In genomic region chr15:72740202-72740601, GRCh38 we compare ENCODE assay signal across 11 cellular contexts. TPM values are rescaled to one million over a fixed set of nuclear protein-coding genes. Genes with fewer than 3 reads are reported as not detected.
DNase-seq lines count a peak whose midpoint lies in the region; ATAC-seq and TF ChIP-seq lines count a peak whose summit lies in the region.
"Had no signal": no experiment of that assay in that cellular context is flagged by ENCODE, and none has a peak within 500 bp of the region (broad histone marks: within the 10 kb centered on the region; RNA-seq: fewer than 3 reads in every experiment).

No MANE protein-coding gene starts in this region.

- no peaks in the 10 kb centered on the region for H4K20me1 ChIP-seq in MM.1S (ENCODE audit: insufficient read depth, low read length)

- H3K4me1 ChIP-seq in MM.1S (ENCODE audit: low read length), result peaks cover 51% of the 10 kb centered on the region
- no peaks in the 10 kb centered on the region for H3K4me1 ChIP-seq in psoas muscle

- H3K27me3 ChIP-seq in MM.1S (replicated peaks; ENCODE audit: insufficient read depth, low read length) (no peaks in the 10 kb centered on the region), psoas muscle (ENCODE audit: insufficient read depth in 3 of 3, low read length in 2 of 3) (no peaks in the 10 kb centered on the region)
- H3K27me3 ChIP-seq: body of pancreas had no signal

- no peaks in the 10 kb centered on the region for H3K9me3 Mint-ChIP-seq in naive B cell

- peaks cover 30% of the 10 kb centered on the region for H3F3A ChIP-seq in MM.1S (ENCODE audit: insufficient read depth, low read length)

- peaks cover 11% of the 10 kb centered on the region; the same call in 1 of the 2 replicates for H3K79me2 ChIP-seq in MM.1S (ENCODE audit: low read length)

- ATAC-seq in GM18520 (IDR thresholded peaks at IDR 0.05; ENCODE audit: unreplicated experiment) (peak; percentile 60), GM21529 (IDR thresholded peaks at IDR 0.05; ENCODE audit: unreplicated experiment) (peak; percentile 85), naive B cell (ENCODE audit: low read depth in 2 of 2) (peak; percentile 40 to 55), psoas muscle (no peak)
- ATAC-seq: body of pancreas had no signal

- H3K4me2 ChIP-seq in MM.1S (ENCODE audit: low read depth, low read length), result peak overlapping the region; percentile 86

- H2AFZ ChIP-seq in MM.1S (ENCODE audit: low read length), result no peak overlapping the region

- H3K9ac ChIP-seq in MM.1S (ENCODE audit: low read length), result peak overlapping the region; percentile 31; the same call in 1 of the 2 replicates

- H3K9me2 ChIP-seq in MM.1S (replicated peaks; ENCODE audit: insufficient read depth, low read length), result no peaks in the 10 kb centered on the region

- peaks cover 18 to 22% of the 10 kb centered on the region in 2 donors for H3K36me3 Mint-ChIP-seq in naive B cell

- intact Hi-C loops in psoas muscle (cut with DNase I), result no loop called here

- peak overlapping the region in 4 of 6 donors; percentile 39 to 87 (median 57) for H3K27ac Mint-ChIP-seq in naive B cell

- H3K36me3 ChIP-seq in MM.1S (replicated peaks; ENCODE audit: insufficient read depth, low read length), result no peaks in the 10 kb centered on the region; the same call in 1 of the 2 replicates
- peaks cover 15 to 60% of the 10 kb centered on the region in 2 donors for H3K36me3 ChIP-seq in psoas muscle (ENCODE audit: insufficient read depth in 1 of 2, low read depth in 1 of 2)

- H3K9me3 ChIP-seq in MM.1S (replicated peaks; ENCODE audit: insufficient read depth, low read length) (no peaks in the 10 kb centered on the region), psoas muscle (no peaks in the 10 kb centered on the region)
- H3K9me3 ChIP-seq: body of pancreas had no signal

- H3K4me3 ChIP-seq in MM.1S (ENCODE audit: low read length) (peak overlapping the region; percentile 38), psoas muscle (no peak overlapping the region)
- H3K4me3 ChIP-seq: body of pancreas had no signal

- peaks cover 21 to 28% (median 22%) of the 10 kb centered on the region in 3 donors for H3K4me1 Mint-ChIP-seq in naive B cell

- 33 to 100% (median 95%) methylated on average over 1 of the region's 1 CpG for WGBS in psoas muscle, 3 donors

- no peak for TF ChIP-seq CTCF in MM.1S (IDR thresholded peaks at IDR 0.05; ENCODE audit: low read length)
- no peak for TF ChIP-seq CTCF in psoas muscle (IDR thresholded peaks at IDR 0.05)

- peak overlapping the region in 5 of 8 donors; percentile 2 to 59 (median 10) for H3K4me3 Mint-ChIP-seq in naive B cell

- DNase-seq in MM.1S (peak; percentile 83), naive B cell (peak; percentile 6), NCI-H2029 treated with DMSO at 0.1 percent for 48 hours (lab: John Stamatoyannopoulos, UW) (no peak), cortex of kidney (lab: John Stamatoyannopoulos, UW) (no peak), psoas muscle (no peak), Ammon's horn (ENCODE audit: low spot score) (no peak)
- DNase-seq: body of pancreas, NCI-H510A had no signal

- H3K27me3 Mint-ChIP-seq in naive B cell, result no peaks in the 10 kb centered on the region

- peak overlapping the region; percentile 89 for H3K27ac ChIP-seq in MM.1S (ENCODE audit: low read length)
- H3K27ac ChIP-seq in psoas muscle, result no peak overlapping the region
- H3K27ac ChIP-seq: body of pancreas, HL-60 had no signal

RNA-seq across cellular contexts. Expression of gene ADPGK, which starts 43.4 kb away (rescaled TPM):
- 100 to 1,000 TPM; 126 to 160 (median 139) TPM for polyA plus RNA-seq in naive B cell (ENCODE audit: low read depth in 6 of 6)
- total RNA-seq in psoas muscle, result 10 to 100 TPM in 3 of 4 donors, 1 to 10 TPM in 1; 7.9 to 13.6 (median 10.5) TPM
- polyA plus RNA-seq in psoas muscle, result 10 to 100 TPM; 10.4 to 14.2 (median 12.0) TPM

RNA-seq across cellular contexts. Expression of gene BBS4, which starts 54.2 kb away (rescaled TPM):
- 10 to 100 TPM; 11.4 to 14.9 (median 13.2) TPM for polyA plus RNA-seq in naive B cell (ENCODE audit: low read depth in 6 of 6)
- 10 to 100 TPM; 12.0 to 20.7 (median 14.7) TPM for total RNA-seq in psoas muscle
- 10 to 100 TPM; 15.9 to 38.6 (median 17.1) TPM for polyA plus RNA-seq in psoas muscle

RNA-seq across cellular contexts. Expression of gene HIGD2B, which starts 54.2 kb away (rescaled TPM):
- polyA plus RNA-seq in naive B cell (ENCODE audit: low read depth in 6 of 6) (under 1 TPM in 1 of 6 donors, not detected in 5; 0.27 TPM), psoas muscle (not detected)
- total RNA-seq in psoas muscle, result not detected
- total RNA-seq: body of pancreas had no signal

Comparison
In these comparisons a context has a peak if more than half of its experiments do, and no peak if none do; other contexts are left out.
1. ATAC-seq: peak in GM18520 (single experiment), GM21529 (single experiment) and naive B cell (2 of 2); none in psoas muscle (0 of 4).
2. DNase-seq: peak in MM.1S (single experiment) and naive B cell (single experiment); none in NCI-H2029 treated with DMSO at 0.1 percent for 48 hours (single experiment), cortex of kidney (single experiment), psoas muscle (0 of 2) and Ammon's horn (single experiment).
3. RNA of gene ADPGK, which starts 43.4 kb away (polyA plus RNA-seq): 126 to 160 TPM in naive B cell; 10.4 to 14.2 TPM in psoas muscle; every median in the first group is over 4 times any median in the second.